Comparison of ENCODE assay signal across 8 cellular contexts in the genomic region with DNA sequence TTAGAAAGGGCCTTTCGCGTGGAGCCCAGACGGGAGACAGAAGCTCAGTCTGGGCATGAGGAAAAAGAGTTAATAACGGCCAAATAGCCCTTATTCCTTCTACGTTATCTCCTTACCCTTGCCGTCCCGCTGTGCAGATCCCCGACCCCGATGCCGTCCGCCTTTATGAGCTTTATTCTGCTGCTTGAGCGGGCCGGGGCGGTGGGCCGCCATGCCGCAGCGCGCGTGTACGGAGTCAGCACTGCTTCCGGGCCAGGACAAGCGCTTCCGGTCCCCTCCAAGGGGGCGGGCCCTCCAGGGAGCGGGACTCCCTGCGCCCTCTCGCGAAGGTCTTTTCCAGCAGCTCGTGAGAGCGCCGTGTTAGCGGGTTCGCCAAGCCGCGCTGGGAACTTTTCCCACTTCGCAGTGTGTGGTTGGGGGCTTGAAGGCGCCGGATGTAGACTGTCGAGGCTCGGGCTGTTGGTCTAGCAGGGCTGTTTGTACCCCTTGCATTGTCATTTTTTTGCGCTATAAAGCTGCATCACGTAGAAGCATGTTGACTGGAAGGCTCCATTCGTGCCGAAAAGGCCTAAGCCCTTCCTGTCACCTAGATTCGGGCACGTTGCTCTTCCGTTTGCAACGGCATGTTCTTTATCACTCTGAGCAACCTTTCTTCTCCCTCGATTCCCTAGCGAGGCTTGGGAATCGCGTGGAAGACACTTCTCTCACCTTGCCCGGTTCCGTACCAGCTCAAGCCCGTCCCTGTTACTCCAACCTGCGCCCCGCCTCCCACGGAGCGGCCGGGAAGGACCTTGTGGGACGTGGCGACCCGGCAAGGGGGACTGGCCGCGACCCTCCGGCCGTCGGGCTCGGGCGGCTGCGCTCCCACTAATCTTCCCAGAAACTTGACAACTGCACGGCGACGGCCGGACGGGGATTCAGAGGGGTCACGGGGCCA.
DNase-seq lines count a peak whose midpoint lies in the region; ATAC-seq lines count a peak whose summit lies in the region.

Gene TSR1 (minus strand): TSS at position 243 of the 937 bp plus-strand sequence. CDS start 30 bp downstream, at position 213.

- in situ Hi-C loops in ACHN (cut with HindIII; ENCODE audit: low pct_ligation_motif_present, low pct_unique_long_range_greater_than_20kb, low sequenced_read_pairs) = no loop called here

- peak; percentile 96 for DNase-seq in ACHN
- peak; percentile 60 for DNase-seq in NCI-H2227 treated with DMSO at 0.1 percent for 48 hours (lab: John Stamatoyannopoulos, UW)
- peak; percentile 77 to 86 (median 82) for DNase-seq in activated CD4-positive, CD25-positive, alpha-beta regulatory T cell (lab: John Stamatoyannopoulos, UW)
- DNase-seq in central memory CD4-positive, alpha-beta T cell = peak; percentile 86
- peak; percentile 94 for DNase-seq in iris pigment epithelial cell (ENCODE audit: low read depth)
- DNase-seq in stimulated activated CD4-positive, alpha-beta T cell treated with anti-CD3 and anti-CD28 coated beads, Interleukin-12 subunit alpha, Interleukin-12 subunit beta, amount 100 ng/mL, for 4 hours = peak; percentile 86

- ATAC-seq in GM18858 (IDR thresholded peaks at IDR 0.05; ENCODE audit: unreplicated experiment) (peak; percentile 64), HG03097 (IDR thresholded peaks at IDR 0.05; ENCODE audit: low FRiP score, unreplicated experiment) (peak; percentile 78)

Comparison
In these comparisons a context has a peak if more than half of its experiments do, and no peak if none do; other contexts are left out.
1. Peak in every context shown above with its lines: DNase-seq and ATAC-seq.